Comparison of ENCODE assay signal across 8 cellular contexts in the genomic region with DNA sequence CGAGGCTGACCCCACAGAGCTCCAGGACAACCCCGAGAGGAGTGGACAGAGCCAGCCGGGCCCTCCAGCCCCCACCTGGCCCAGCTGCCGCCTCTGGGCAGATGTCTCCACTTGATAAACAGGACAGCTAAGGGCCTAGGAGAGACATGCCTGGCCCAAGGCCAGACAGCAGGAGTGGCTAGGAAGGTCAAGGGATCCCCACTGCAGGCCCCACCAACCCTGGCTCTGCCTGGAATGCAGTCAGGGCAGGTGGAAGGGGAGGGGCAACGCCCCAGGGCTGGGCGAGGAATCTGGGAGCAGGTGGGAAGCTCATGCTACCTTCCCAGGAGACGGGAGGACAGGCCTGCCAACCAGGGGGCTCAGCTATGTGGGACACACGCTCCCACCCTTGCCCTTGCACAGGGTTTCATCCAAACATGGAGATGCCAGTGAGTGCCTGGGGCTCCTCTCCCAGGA. TPM values are rescaled to one million over a fixed set of nuclear protein-coding genes. Genes with fewer than 3 reads are reported as not detected.
DNase-seq lines count a peak whose midpoint lies in the region; ATAC-seq and TF ChIP-seq lines count a peak whose summit lies in the region.

No MANE protein-coding gene starts in this region.

- H3K27ac ChIP-seq in SU-DHL-6 (ENCODE audit: low read depth, low read length), result no peak overlapping the region
- H3K27ac ChIP-seq in hepatocyte, result peak overlapping the region; percentile 97
- H3K27ac ChIP-seq in smooth muscle cell (ENCODE audit: low read depth), result peak overlapping the region; percentile 95
- H3K27ac ChIP-seq in CD8-positive, alpha-beta T cell (ENCODE audit: low read depth, low read length), result no peak overlapping the region

- H3K36me3 ChIP-seq in SU-DHL-6 (ENCODE audit: low read length) (no peaks in the 10 kb centered on the region), hepatocyte (replicated peaks; ENCODE audit: insufficient read depth, low read depth) (no peaks in the 10 kb centered on the region), smooth muscle cell (ENCODE audit: low read depth) (no peaks in the 10 kb centered on the region)
- no peaks in the 10 kb centered on the region for H3K36me3 ChIP-seq in CD8-positive, alpha-beta T cell (ENCODE audit: insufficient read depth, low read length)

- no peak overlapping the region for H3K4me3 Mint-ChIP-seq in CD8-positive, alpha-beta T cell

- CTCF ChIA-PET in CD8-positive, alpha-beta T cell (lab: Charles Lee), result interaction anchor here (0.6 kb wide), 1 partner anchor 26 kb away, joined by 3 read pairs; no protein-coding TSS in a partner anchor

- no peaks in the 10 kb centered on the region for H3K9me3 Mint-ChIP-seq in CD8-positive, alpha-beta T cell

- peaks cover 4% of the 10 kb centered on the region for H3K36me3 Mint-ChIP-seq in CD8-positive, alpha-beta T cell

- H3K9me3 ChIP-seq in SU-DHL-6 (ENCODE audit: insufficient read depth, low read length), result no peaks in the 10 kb centered on the region
- no peaks in the 10 kb centered on the region for H3K9me3 ChIP-seq in hepatocyte (ENCODE audit: low read depth)
- no peaks in the 10 kb centered on the region for H3K9me3 ChIP-seq in smooth muscle cell (replicated peaks; ENCODE audit: low read depth)
- H3K9me3 ChIP-seq in CD8-positive, alpha-beta T cell (ENCODE audit: low read length), result no peaks in the 10 kb centered on the region

- H3K9me2 ChIP-seq in SU-DHL-6 (replicated peaks; ENCODE audit: insufficient read depth, low read length), result no peaks in the 10 kb centered on the region
- H3K9me2 ChIP-seq in hepatocyte (replicated peaks; ENCODE audit: insufficient read depth), result no peaks in the 10 kb centered on the region

- peaks cover 50% of the 10 kb centered on the region for H3K4me1 ChIP-seq in hepatocyte (ENCODE audit: insufficient read depth)
- H3K4me1 ChIP-seq in smooth muscle cell (ENCODE audit: low read depth), result peaks cover 48% of the 10 kb centered on the region
- peaks cover 54% of the 10 kb centered on the region for H3K4me1 ChIP-seq in CD8-positive, alpha-beta T cell (ENCODE audit: insufficient read depth, low read length)

- no peak overlapping the region for H3K27ac Mint-ChIP-seq in CD8-positive, alpha-beta T cell

- no peak for ATAC-seq in GM18909 (IDR thresholded peaks at IDR 0.05; ENCODE audit: poor library complexity, unreplicated experiment)
- ATAC-seq in CD8-positive, alpha-beta T cell, result no peak

- H3K4me3 ChIP-seq in HFF-Myc (replicated peaks; ENCODE audit: low read depth, low read length) (peak overlapping the region; percentile 20), SU-DHL-6 (ENCODE audit: insufficient read depth, low read length, poor library complexity, severe bottlenecking) (no peak overlapping the region), hepatocyte (no peak overlapping the region), smooth muscle cell (no peak overlapping the region)
- H3K4me3 ChIP-seq in CD8-positive, alpha-beta T cell (ENCODE audit: low read depth, low read length), result no peak overlapping the region

- intact Hi-C loops in CD8-positive, alpha-beta T cell (cut with DNase I, micrococcal nuclease), result no loop called here

- H3K4me2 ChIP-seq in SU-DHL-6 (ENCODE audit: low read depth, low read length, poor library complexity, severe bottlenecking) (peak overlapping the region; percentile 25), hepatocyte (peak overlapping the region; percentile 54), smooth muscle cell (peak overlapping the region; percentile 53)

- no peak for DNase-seq in HFF-Myc (ENCODE audit: extremely low read depth, low read depth)
- peak; percentile 85 for DNase-seq in hepatocyte (ENCODE audit: low spot score)
- DNase-seq in smooth muscle cell (lab: John Stamatoyannopoulos, UW; ENCODE audit: unreplicated experiment), result no peak
- no peak for DNase-seq in stimulated activated CD4-positive, alpha-beta T cell treated with anti-CD3 and anti-CD28 coated beads, Interleukin-4, amount 100 ng/mL, for 24 hours
- DNase-seq in NCI-H2227 (lab: John Stamatoyannopoulos, UW; ENCODE audit: unreplicated experiment), result no peak
- DNase-seq in CD8-positive, alpha-beta T cell, result no peak

- H3K27me3 Mint-ChIP-seq in CD8-positive, alpha-beta T cell (ENCODE audit: low read depth), result no peaks in the 10 kb centered on the region

- H3K79me2 ChIP-seq in SU-DHL-6 (ENCODE audit: insufficient read depth, low read length), result peaks cover 76% of the 10 kb centered on the region
- H3K79me2 ChIP-seq in hepatocyte, result peaks cover 90% of the 10 kb centered on the region
- H3K79me2 ChIP-seq in smooth muscle cell (ENCODE audit: low read depth), result peaks cover 73% of the 10 kb centered on the region

- H3F3A ChIP-seq in SU-DHL-6 (ENCODE audit: insufficient read depth) (peaks cover 2% of the 10 kb centered on the region; the same call in 1 of the 2 replicates), smooth muscle cell (ENCODE audit: low read depth) (peaks cover 43% of the 10 kb centered on the region)

- no peak for TF ChIP-seq CTCF in HFF-Myc (IDR thresholded peaks at IDR 0.05; ENCODE audit: low read depth, low read length, missing control alignments)
- no peak for TF ChIP-seq CTCF in SU-DHL-6 (IDR thresholded peaks at IDR 0.05; ENCODE audit: insufficient read depth, low read length, poor library complexity, severe bottlenecking)
- no peak for TF ChIP-seq CTCF in hepatocyte (IDR thresholded peaks at IDR 0.05; ENCODE audit: poor library complexity)
- TF ChIP-seq CTCF in smooth muscle cell (IDR thresholded peaks at IDR 0.05; ENCODE audit: borderline replicate concordance, insufficient read depth, poor library complexity, severe bottlenecking), result no peak
- no peak for TF ChIP-seq CTCF in CD8-positive, alpha-beta T cell (IDR thresholded peaks at IDR 0.05)

- H3K27me3 ChIP-seq in SU-DHL-6 (ENCODE audit: low read length) (no peaks in the 10 kb centered on the region), hepatocyte (no peaks in the 10 kb centered on the region), smooth muscle cell (ENCODE audit: low read depth) (no peaks in the 10 kb centered on the region)
- H3K27me3 ChIP-seq in CD8-positive, alpha-beta T cell (ENCODE audit: insufficient read depth, low read length), result no peaks in the 10 kb centered on the region

- H3K9ac ChIP-seq in SU-DHL-6 (ENCODE audit: low read length) (peak overlapping the region; percentile 10; the same call in 1 of the 2 replicates), smooth muscle cell (ENCODE audit: low read depth) (peak overlapping the region; percentile 59)

- 50% methylated on average over 8 of the region's 8 CpGs for WGBS in hepatocyte (ENCODE audit: low lambda C conversion rate, missing lambda C conversion rate)
- 50% methylated on average over 8 of the region's 8 CpGs for WGBS in smooth muscle cell (ENCODE audit: low lambda C conversion rate)

- peaks cover 50% of the 10 kb centered on the region for H3K4me1 Mint-ChIP-seq in CD8-positive, alpha-beta T cell (ENCODE audit: low read depth)

- no peaks in the 10 kb centered on the region for H4K20me1 ChIP-seq in SU-DHL-6 (ENCODE audit: low read depth, low read length)
- peaks cover 44% of the 10 kb centered on the region for H4K20me1 ChIP-seq in hepatocyte (ENCODE audit: insufficient read depth, poor library complexity, severe bottlenecking)
- peaks cover 100% of the 10 kb centered on the region for H4K20me1 ChIP-seq in smooth muscle cell (ENCODE audit: low read depth)

- POLR2A ChIA-PET in CD8-positive, alpha-beta T cell (lab: Charles Lee), result no interaction called here

- H2AFZ ChIP-seq in SU-DHL-6 (ENCODE audit: low read depth, low read length, severe bottlenecking) (no peak overlapping the region), hepatocyte (no peak overlapping the region), smooth muscle cell (ENCODE audit: low read depth) (no peak overlapping the region)

RNA-seq across cellular contexts. Expression of gene SH3GL1, which starts 25.2 kb away (rescaled TPM):
- total RNA-seq in hepatocyte, result 71.8 and 81.7 TPM in 2 replicates
- polyA plus RNA-seq in hepatocyte, result 111 and 114 TPM in 2 replicates
- total RNA-seq in smooth muscle cell, result 50.1 and 52.9 TPM in 2 replicates
- 120 and 132 TPM in 2 replicates for polyA plus RNA-seq in smooth muscle cell
- 10 to 100 TPM; 35.0 to 38.1 TPM for total RNA-seq in CD8-positive, alpha-beta T cell

RNA-seq across cellular contexts. Expression of gene CHAF1A, which starts 27.2 kb away (rescaled TPM):
- total RNA-seq in hepatocyte, result 5.5 and 6.2 TPM in 2 replicates
- 6.5 and 11.1 TPM in 2 replicates for polyA plus RNA-seq in hepatocyte
- 3.8 and 14.7 TPM in 2 replicates for total RNA-seq in smooth muscle cell
- 11.4 and 14.8 TPM in 2 replicates for polyA plus RNA-seq in smooth muscle cell
- 10 to 100 TPM; 26.3 to 28.1 TPM for total RNA-seq in CD8-positive, alpha-beta T cell

RNA-seq across cellular contexts. Expression of gene MPND, which starts 31.8 kb away (rescaled TPM):
- total RNA-seq in hepatocyte (11.2 and 16.6 TPM in 2 replicates), smooth muscle cell (2.4 and 3.9 TPM in 2 replicates)
- polyA plus RNA-seq in hepatocyte (17.0 and 21.9 TPM in 2 replicates), smooth muscle cell (10.9 and 14.6 TPM in 2 replicates)
- 10 to 100 TPM in 1 of 2 experiments, 1 to 10 TPM in 1; 7.3 to 10.4 TPM for total RNA-seq in CD8-positive, alpha-beta T cell

RNA-seq across cellular contexts. Expression of gene STAP2, which starts 36.6 kb away (rescaled TPM):
- total RNA-seq in hepatocyte (27.5 and 28.1 TPM in 2 replicates), smooth muscle cell (10.7 and 13.0 TPM in 2 replicates)
- polyA plus RNA-seq in hepatocyte (34.4 and 45.2 TPM in 2 replicates), smooth muscle cell (8.3 and 26.5 TPM in 2 replicates)
- under 1 TPM; 0.65 to 0.97 TPM for total RNA-seq in CD8-positive, alpha-beta T cell

Comparison
In these comparisons a context has a peak if more than half of its experiments do, and no peak if none do; other contexts are left out.
1. H3K27ac ChIP-seq: peak in hepatocyte (single experiment) and smooth muscle cell (single experiment); none in SU-DHL-6 (single experiment) and CD8-positive, alpha-beta T cell (single experiment).
2. Peak in every context shown above with its lines, with median percentiles within 50 percentile points of each other: H3K4me2 ChIP-seq.